8 cellular contexts compared by ENCODE assay signal in the genomic region with DNA sequence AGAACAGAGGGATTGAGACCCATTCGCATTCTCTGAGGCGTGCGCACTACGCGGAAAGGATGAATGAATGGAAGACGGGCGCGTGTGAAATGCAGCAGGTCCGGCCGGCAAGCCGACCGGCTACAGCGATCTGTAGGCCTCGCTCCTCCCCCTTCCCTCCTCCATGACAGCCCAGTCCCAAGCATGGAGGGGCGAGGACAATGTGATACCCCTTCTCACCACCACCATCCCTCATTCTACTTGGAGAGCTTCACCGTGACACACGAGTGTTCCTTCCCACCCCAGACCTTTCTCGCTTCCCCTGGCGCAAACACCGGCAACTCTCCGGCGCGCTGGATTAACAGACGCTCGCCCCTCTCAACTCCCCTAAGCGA. TPM values are rescaled to one million over a fixed set of nuclear protein-coding genes. Genes with fewer than 3 reads are reported as not detected.
DNase-seq lines count a peak whose midpoint lies in the region; ATAC-seq and TF ChIP-seq lines count a peak whose summit lies in the region.

No MANE protein-coding gene starts in this region.

- peaks cover 6% of the 10 kb centered on the region for H3K36me3 ChIP-seq in lower lobe of right lung

- no peaks in the 10 kb centered on the region for H3K27me3 ChIP-seq in lower lobe of right lung (ENCODE audit: low read depth)

- TF ChIP-seq CTCF in AG09319 (IDR thresholded peaks at IDR 0.05; ENCODE audit: low read depth, low read length) (no peak), lower lobe of right lung (IDR thresholded peaks at IDR 0.05) (no peak)

- peak overlapping the region; percentile 97 for H3K4me3 ChIP-seq in lower lobe of right lung

- H3K9me3 ChIP-seq in lower lobe of right lung = no peaks in the 10 kb centered on the region

- peak; percentile 29 for DNase-seq in AG09319 (ENCODE audit: extremely low read depth, low read depth)
- peak; percentile 48 to 57 for DNase-seq in NCI-H524 (lab: John Stamatoyannopoulos, UW)
- DNase-seq in activated CD4-positive, alpha-beta T cell treated with anti-CD3 and anti-CD28 coated beads, Interleukin-2, amount 50 U/mL, for 4 hours = peak; percentile 55 to 62
- DNase-seq in ecto neural progenitor cell (ENCODE audit: low spot score) = peak; percentile 81
- peak; percentile 71 for DNase-seq in lower lobe of right lung
- peak; percentile 54 to 66 (median 56) for DNase-seq in stimulated activated CD4-positive, alpha-beta T cell treated with anti-CD3 and anti-CD28 coated beads, TNF-alpha, amount 100 ng/mL, for 48 hours (ENCODE audit: low read depth in 3 of 3)

- intact Hi-C loops in lower lobe of right lung (cut with DNase I) = no loop called here

- peak overlapping the region; percentile 94 for H3K27ac ChIP-seq in lower lobe of right lung

- peaks cover 27% of the 10 kb centered on the region for H3K4me1 ChIP-seq in lower lobe of right lung

- ATAC-seq in GM18870 (IDR thresholded peaks at IDR 0.05; ENCODE audit: unreplicated experiment) (peak; percentile 27), HG03108 (IDR thresholded peaks at IDR 0.05; ENCODE audit: unreplicated experiment) (peak; percentile 38), lower lobe of right lung (peak; percentile 71 to 76)

RNA-seq across cellular contexts. Expression of a gene that starts 0.8 kb away (rescaled TPM):
- 61.0 TPM for total RNA-seq in lower lobe of right lung

Comparison
In these comparisons a context has a peak if more than half of its experiments do, and no peak if none do; other contexts are left out.
1. Peak in every context shown above with its lines: DNase-seq, ATAC-seq, H3K4me3 ChIP-seq and H3K27ac ChIP-seq.
2. DNase-seq: peak in every context shown above with its lines; median percentile 81 in ecto neural progenitor cell; 71 in lower lobe of right lung; 58 in activated CD4-positive, alpha-beta T cell treated with anti-CD3 and anti-CD28 coated beads, Interleukin-2, amount 50 U/mL, for 4 hours; 56 in stimulated activated CD4-positive, alpha-beta T cell treated with anti-CD3 and anti-CD28 coated beads, TNF-alpha, amount 100 ng/mL, for 48 hours; 52 in NCI-H524; 29 in AG09319.